In genomic region chr7:155969192-155969929, GRCh38 we compare ENCODE assay signal across 21 cellular contexts.
A peak's percentile ranks its signal among the peaks of the same experiment; 100 is the strongest.
DNase-seq lines count a peak whose midpoint lies in the region; TF ChIP-seq lines count a peak whose summit lies in the region.
"Had no signal": no experiment of that assay in that cellular context is flagged by ENCODE, and none has a peak within 500 bp of the region (broad histone marks: within the 10 kb centered on the region; RNA-seq: fewer than 3 reads in every experiment).

No MANE protein-coding gene starts in this region.

- H3K4me1 ChIP-seq in endodermal cell (ENCODE audit: control insufficient read depth, insufficient read depth, low read length) (no peaks in the 10 kb centered on the region), sigmoid colon (no peaks in the 10 kb centered on the region)
- H3K4me1 ChIP-seq: SJCRH30 had no signal

- H3K36me3 Mint-ChIP-seq in endodermal cell (ENCODE audit: low read depth), result no peaks in the 10 kb centered on the region

- TF ChIP-seq EP300 in sigmoid colon (IDR thresholded peaks at IDR 0.05), result no peak

- H3K27me3 Mint-ChIP-seq in endodermal cell (ENCODE audit: insufficient read depth), result no peaks in the 10 kb centered on the region
- H3K27me3 Mint-ChIP-seq: CD4-positive, alpha-beta T cell had no signal

- no peaks in the 10 kb centered on the region for H3K36me3 ChIP-seq in endodermal cell (ENCODE audit: control insufficient read depth, insufficient read depth, low read length)
- H3K36me3 ChIP-seq in sigmoid colon, result no peaks in the 10 kb centered on the region
- H3K36me3 ChIP-seq: SJCRH30 had no signal

- no peak for TF ChIP-seq POLR2A in sigmoid colon (IDR thresholded peaks at IDR 0.05)

- DNase-seq in activated CD8-positive, alpha-beta memory T cell treated with anti-CD3 and anti-CD28 coated beads, Interleukin-2, amount 50 U/mL, for 48 hours, result peak; percentile 0
- DNase-seq in endodermal cell, result peak; percentile 29
- DNase-seq in sigmoid colon, result peak; percentile 48
- peak; percentile 35 for DNase-seq in ureter (ENCODE audit: low spot score)
- no peak for DNase-seq in HK-2 (ENCODE audit: unreplicated experiment)
- no peak for DNase-seq in T-helper 9 cell
- no peak for DNase-seq in foreskin melanocyte
- DNase-seq: CD4-positive, alpha-beta T cell; COR-L47; DMS79; H7; HFFc6; KG1; NCI-H1105; NCI-H146; NCI-H2029; NCI-H524 treated with DMSO at 0.1 percent for 48 hours; NCI-H82; OCI-M1; SJCRH30 had no signal

- H3K9me3 ChIP-seq in endodermal cell (ENCODE audit: control insufficient read depth, low read length) (no peaks in the 10 kb centered on the region), sigmoid colon (no peaks in the 10 kb centered on the region)
- H3K9me3 ChIP-seq: SJCRH30 had no signal

- H3K4me3 ChIP-seq in endodermal cell (ENCODE audit: low read length) (no peak overlapping the region), sigmoid colon (no peak overlapping the region)
- H3K4me3 ChIP-seq: SJCRH30 had no signal

- WGBS in endodermal cell (ENCODE audit: insufficient coverage in 1 of 2, insufficient read length in 1 of 2), 2 experiments, result 91 to 93% methylated on average over 8 to 21 of the region's 21 CpGs
- 92 to 95% methylated on average over 21 of the region's 21 CpGs for WGBS in sigmoid colon, 2 donors

- no peaks in the 10 kb centered on the region for H3K4me1 Mint-ChIP-seq in endodermal cell

- no peak overlapping the region for H3K9ac ChIP-seq in endodermal cell (ENCODE audit: extremely low read depth, low read length, poor library complexity, severe bottlenecking)

- no peak overlapping the region for H3K27ac Mint-ChIP-seq in endodermal cell
- H3K27ac Mint-ChIP-seq: CD4-positive, alpha-beta T cell; HFFc6 had no signal

- H3K9me3 Mint-ChIP-seq in endodermal cell, result no peaks in the 10 kb centered on the region
- H3K9me3 Mint-ChIP-seq: CD4-positive, alpha-beta T cell had no signal

- intact Hi-C loops in sigmoid colon (cut with DNase I), result no loop called here

- H3K4me3 Mint-ChIP-seq in endodermal cell, result no peak overlapping the region
- H3K4me3 Mint-ChIP-seq: CD4-positive, alpha-beta T cell; HFFc6 had no signal

- H3K27ac ChIP-seq in endodermal cell (ENCODE audit: low read depth, low read length) (no peak overlapping the region), sigmoid colon (no peak overlapping the region)
- H3K27ac ChIP-seq: HL-60, SJCRH30 had no signal

- TF ChIP-seq CTCF in endodermal cell (conservative IDR thresholded peaks at IDR 0.05), result no peak
- TF ChIP-seq CTCF in sigmoid colon (IDR thresholded peaks at IDR 0.05), result no peak

- no peaks in the 10 kb centered on the region for H3K27me3 ChIP-seq in endodermal cell (ENCODE audit: control insufficient read depth, insufficient read depth, low read length, poor library complexity, severe bottlenecking)
- H3K27me3 ChIP-seq in sigmoid colon, result peaks cover 0 to 5% (median 0%) of the 10 kb centered on the region in 3 donors

Comparison
In these comparisons a context has a peak if more than half of its experiments do, and no peak if none do; other contexts are left out.
1. DNase-seq: peak in activated CD8-positive, alpha-beta memory T cell treated with anti-CD3 and anti-CD28 coated beads, Interleukin-2, amount 50 U/mL, for 48 hours (single experiment), endodermal cell (single experiment), sigmoid colon (single experiment) and ureter (single experiment); none in HK-2 (single experiment), T-helper 9 cell (single experiment) and foreskin melanocyte (single experiment).